In genomic region chr1:247189981-247190798, GRCh38 we compare ENCODE assay signal across 2 cellular contexts.
TF ChIP-seq lines count a peak whose summit lies in the region.

No MANE protein-coding gene starts in this region.

TF ChIP-seq in HepG2, 621 proteins besides CTCF, POLR2A, EP300 and RAD21 (continues in another document):
- no peak for TF ChIP-seq DMTF1 (CRISPR knock-in tag; IDR thresholded peaks at IDR 0.05)
- no peak for TF ChIP-seq ZNF792 (CRISPR knock-in tag; IDR thresholded peaks at IDR 0.05)
- no peak for TF ChIP-seq ZNF629 (CRISPR knock-in tag; conservative IDR thresholded peaks at IDR 0.05)
- no peak for TF ChIP-seq CENPT (CRISPR knock-in tag; IDR thresholded peaks at IDR 0.05; ENCODE audit: low read depth)
- TF ChIP-seq HINFP (CRISPR knock-in tag; IDR thresholded peaks at IDR 0.05; ENCODE audit: low read depth) = no peak
- TF ChIP-seq NAIF1 (CRISPR knock-in tag; IDR thresholded peaks at IDR 0.05; ENCODE audit: borderline replicate concordance) = no peak
- TF ChIP-seq BCLAF1 (IDR thresholded peaks at IDR 0.05) = no peak
- no peak for TF ChIP-seq ZNF687 (CRISPR knock-in tag; IDR thresholded peaks at IDR 0.05)
- TF ChIP-seq THAP11 (CRISPR knock-in tag; IDR thresholded peaks at IDR 0.05) = no peak
- TF ChIP-seq ZNF451 (CRISPR knock-in tag; IDR thresholded peaks at IDR 0.05) = no peak
- no peak for TF ChIP-seq UBTF (CRISPR knock-in tag; IDR thresholded peaks at IDR 0.05)

TF ChIP-seq in H1, 55 proteins besides CTCF, POLR2A, EP300 and RAD21:
- TF ChIP-seq SAP30 (IDR thresholded peaks at IDR 0.05; ENCODE audit: insufficient read depth, insufficient replicate concordance, low read length) = no peak
- peak; percentile 87; the same call in 1 of the 2 replicates for TF ChIP-seq ZNF274 (IDR thresholded peaks at IDR 0.05; ENCODE audit: borderline replicate concordance, extremely low read depth, low read length)
